ENCODE assay signal across 15 cellular contexts in the genomic region with DNA sequence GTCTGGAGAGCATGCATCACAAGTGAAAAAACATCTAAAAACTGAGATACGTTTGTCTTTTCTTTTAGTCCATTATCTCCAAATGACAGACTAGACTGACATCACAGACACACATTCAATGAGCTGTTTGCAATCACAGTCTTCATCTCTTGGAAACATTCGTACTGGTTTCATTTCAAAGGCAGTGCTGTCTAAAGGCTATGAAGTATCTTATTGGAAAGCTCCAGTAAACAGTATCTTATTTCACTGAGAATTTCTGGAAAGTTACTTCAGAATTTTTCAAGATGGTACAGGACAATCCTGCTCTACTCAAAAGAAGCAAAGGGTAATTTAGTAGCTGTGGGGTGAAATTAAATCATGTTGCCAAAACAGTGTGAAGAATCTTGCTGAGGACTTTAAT. TPM values are rescaled to one million over a fixed set of nuclear protein-coding genes. Genes with fewer than 3 reads are reported as not detected.
A peak's percentile ranks its signal among the peaks of the same experiment; 100 is the strongest.
DNase-seq lines count a peak whose midpoint lies in the region; TF ChIP-seq lines count a peak whose summit lies in the region.
"Had no signal": no experiment of that assay in that cellular context is flagged by ENCODE, and none has a peak within 500 bp of the region (broad histone marks: within the 10 kb centered on the region; RNA-seq: fewer than 3 reads in every experiment).

No MANE protein-coding gene starts in this region.

- TF ChIP-seq EP300 in esophagus muscularis mucosa (IDR thresholded peaks at IDR 0.05), result no peak

- no peaks in the 10 kb centered on the region for H3K27me3 ChIP-seq in esophagus muscularis mucosa
- H3K27me3 ChIP-seq: BE2C, SJSA1 had no signal

- intact Hi-C loops in esophagus muscularis mucosa (cut with DNase I), result no loop called here

- H3K27ac ChIP-seq in esophagus muscularis mucosa (replicated peaks in 1 of 4), result no peak overlapping the region
- H3K27ac ChIP-seq in mesodermal cell (ENCODE audit: low read depth, low read length, severe bottlenecking), result peak overlapping the region; percentile 33
- H3K27ac ChIP-seq: SJSA1 had no signal

- H3K4me1 ChIP-seq in esophagus muscularis mucosa (peaks cover 0 to 10% (median 7%) of the 10 kb centered on the region in 4 donors), mesodermal cell (ENCODE audit: control insufficient read depth, insufficient read depth, low read length, poor library complexity, severe bottlenecking) (peaks cover 22% of the 10 kb centered on the region)
- H3K4me1 ChIP-seq: SJSA1 had no signal

- H3K36me3 ChIP-seq in esophagus muscularis mucosa, result no peaks in the 10 kb centered on the region
- H3K36me3 ChIP-seq in mesodermal cell (ENCODE audit: control insufficient read depth, insufficient read depth, low read length), result no peaks in the 10 kb centered on the region
- H3K36me3 ChIP-seq: BE2C, SJSA1 had no signal

- TF ChIP-seq POLR2A in esophagus muscularis mucosa (IDR thresholded peaks at IDR 0.05; ENCODE audit: low read depth), result no peak

- no peak for TF ChIP-seq CTCF in esophagus muscularis mucosa (IDR thresholded peaks at IDR 0.05)

- H3K4me3 ChIP-seq in esophagus muscularis mucosa (no peak overlapping the region), mesodermal cell (ENCODE audit: extremely low read depth, insufficient read depth, low read length, poor library complexity, severe bottlenecking) (no peak overlapping the region)
- H3K4me3 ChIP-seq: SJSA1 had no signal

- peak; percentile 8 for DNase-seq in amniotic epithelial cell (ENCODE audit: low read depth)
- DNase-seq in esophagus muscularis mucosa (ENCODE audit: extremely low spot score), result peak; percentile 1
- no peak for DNase-seq in NCI-H526 treated with DMSO at 0.1 percent for 48 hours (lab: John Stamatoyannopoulos, UW)
- DNase-seq in hypothalamus (lab: John Stamatoyannopoulos, UW), result no peak
- DNase-seq in activated T-cell treated with anti-CD3 and anti-CD28 coated beads, Interleukin-2, amount 50 U/mL, for 48 hours, result no peak
- no peak for DNase-seq in activated effector memory CD4-positive, alpha-beta T cell treated with anti-CD3 and anti-CD28 coated beads, Interleukin-2, amount 50 U/mL, for 16 hours
- DNase-seq: BE2C; CD4-positive, alpha-beta memory T cell; HCEC 1CT; NCI-H1930; NCI-H774; PC-3 had no signal

- H3K9me3 ChIP-seq in esophagus muscularis mucosa (no peaks in the 10 kb centered on the region), mesodermal cell (ENCODE audit: control insufficient read depth, low read length) (no peaks in the 10 kb centered on the region)
- H3K9me3 ChIP-seq: BE2C, SJSA1 had no signal

- WGBS in esophagus muscularis mucosa, result 37% methylated on average over 2 of the region's 2 CpGs
- WGBS in mesodermal cell (ENCODE audit: insufficient coverage in 2 of 2), 2 experiments, result 82 to 100% methylated on average over 1 to 2 of the region's 2 CpGs

RNA-seq across cellular contexts. Expression of a gene that starts 53.5 kb away (rescaled TPM):
- 1 to 10 TPM; 3.2 to 5.6 (median 5.0) TPM for total RNA-seq in esophagus muscularis mucosa
- polyA plus RNA-seq in mesodermal cell (2013, experiment 1 of 2), result 44.9 TPM
- polyA plus RNA-seq in mesodermal cell (2013, experiment 2 of 2), result 37.7 TPM
- total RNA-seq: CD4-positive, alpha-beta memory T cell; HT-29 had no signal

Comparison
In these comparisons a context has a peak if more than half of its experiments do, and no peak if none do; other contexts are left out.
1. DNase-seq: peak in amniotic epithelial cell (single experiment) and esophagus muscularis mucosa (single experiment); none in NCI-H526 treated with DMSO at 0.1 percent for 48 hours (single experiment), hypothalamus (0 of 51), activated T-cell treated with anti-CD3 and anti-CD28 coated beads, Interleukin-2, amount 50 U/mL, for 48 hours (0 of 2) and activated effector memory CD4-positive, alpha-beta T cell treated with anti-CD3 and anti-CD28 coated beads, Interleukin-2, amount 50 U/mL, for 16 hours (single experiment).